Comparison of ENCODE assay signal across 12 cellular contexts in the genomic region with DNA sequence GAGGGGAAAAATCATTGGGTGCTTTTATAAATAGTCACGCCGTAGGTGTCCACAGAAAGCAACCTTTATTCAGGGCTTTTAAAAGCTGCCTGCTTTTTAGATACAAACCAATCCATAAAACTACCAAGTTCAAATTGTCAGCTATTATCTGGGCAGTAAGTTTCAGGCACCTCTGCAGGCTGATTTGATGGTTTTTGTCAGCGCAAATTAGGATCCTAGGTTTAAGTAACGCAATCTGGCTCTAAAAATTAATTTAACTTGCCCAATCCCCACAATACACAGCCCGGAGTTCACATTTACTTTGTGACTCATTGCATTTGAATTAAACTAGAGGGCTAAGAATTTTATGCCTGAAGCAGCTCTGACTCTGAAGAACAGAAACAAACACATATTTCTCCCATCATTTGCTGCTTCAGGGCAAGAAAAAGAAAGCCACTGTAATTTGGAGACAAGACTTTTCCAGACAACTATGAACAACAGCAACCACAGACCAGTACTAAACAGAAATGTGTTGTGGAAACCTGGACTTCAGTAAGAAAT. TPM values are rescaled to one million over a fixed set of nuclear protein-coding genes. Genes with fewer than 3 reads are reported as not detected.
A peak's percentile ranks its signal among the peaks of the same experiment; 100 is the strongest.
DNase-seq lines count a peak whose midpoint lies in the region; ATAC-seq and TF ChIP-seq lines count a peak whose summit lies in the region.
"Had no signal": no experiment of that assay in that cellular context is flagged by ENCODE, and none has a peak within 500 bp of the region (broad histone marks: within the 10 kb centered on the region; RNA-seq: fewer than 3 reads in every experiment).

No MANE protein-coding gene starts in this region.

- H3K27me3 ChIP-seq in heart left ventricle, result no peaks in the 10 kb centered on the region
- no peaks in the 10 kb centered on the region for H3K27me3 ChIP-seq in brain microvascular endothelial cell (replicated peaks)
- no peaks in the 10 kb centered on the region for H3K27me3 ChIP-seq in kidney epithelial cell (ENCODE audit: control insufficient read depth, insufficient read depth, low read length)
- H3K27me3 ChIP-seq in tibial artery, result no peaks in the 10 kb centered on the region
- H3K27me3 ChIP-seq in thyroid gland, result no peaks in the 10 kb centered on the region

- H3K36me3 ChIP-seq in heart left ventricle (peaks cover 0 to 34% (median 11%) of the 10 kb centered on the region in 9 donors), brain microvascular endothelial cell (replicated peaks) (peaks cover 17% of the 10 kb centered on the region), kidney epithelial cell (ENCODE audit: control insufficient read depth, insufficient read depth, low read length) (no peaks in the 10 kb centered on the region), tibial artery (no peaks in the 10 kb centered on the region), thyroid gland (no peaks in the 10 kb centered on the region)
- H3K36me3 ChIP-seq: neutrophil had no signal

- ATAC-seq in heart left ventricle, result no peak
- ATAC-seq in Right ventricle myocardium inferior, result no peak

- in situ Hi-C loops in brain microvascular endothelial cell (cut with HindIII; ENCODE audit: low pct_ligation_motif_present, low sequenced_read_pairs), result no loop called here

- H3K4me3 ChIP-seq in heart left ventricle, result no peak overlapping the region
- no peak overlapping the region for H3K4me3 ChIP-seq in brain microvascular endothelial cell (ENCODE audit: low read depth, low read length)
- H3K4me3 ChIP-seq in kidney epithelial cell (ENCODE audit: low read depth, low read length), result no peak overlapping the region
- H3K4me3 ChIP-seq in tibial artery, result no peak overlapping the region
- H3K4me3 ChIP-seq in thyroid gland (replicated peaks in 1 of 3), result no peak overlapping the region

- TF ChIP-seq CTCF in heart left ventricle (IDR thresholded peaks at IDR 0.05) (no peak), brain microvascular endothelial cell (IDR thresholded peaks at IDR 0.05; ENCODE audit: low read depth, low read length, missing control alignments) (no peak), kidney epithelial cell (IDR thresholded peaks at IDR 0.05; ENCODE audit: insufficient read depth, low read length, poor library complexity, severe bottlenecking) (no peak), tibial artery (IDR thresholded peaks at IDR 0.05) (no peak), thyroid gland (IDR thresholded peaks at IDR 0.05) (no peak)

- 55 to 63% (median 59%) methylated on average over 5 of the region's 5 CpGs for WGBS in heart left ventricle, 4 donors
- WGBS in thyroid gland, 2 donors, result 80 to 85% methylated on average over 5 of the region's 5 CpGs

- intact Hi-C loops in heart left ventricle (cut with DNase I) (no loop called here), Right ventricle myocardium inferior (cut with DNase I) (no loop called here), tibial artery (cut with DNase I; ENCODE audit: low total_unique reads) (no loop called here), thyroid gland (cut with DNase I) (no loop called here)

- no peak for TF ChIP-seq POLR2A in heart left ventricle (IDR thresholded peaks at IDR 0.05)
- no peak for TF ChIP-seq POLR2A in thyroid gland (IDR thresholded peaks at IDR 0.05)

- H3K9me3 ChIP-seq in heart left ventricle, result no peaks in the 10 kb centered on the region
- no peaks in the 10 kb centered on the region for H3K9me3 ChIP-seq in tibial artery
- H3K9me3 ChIP-seq in thyroid gland, result no peaks in the 10 kb centered on the region
- H3K9me3 ChIP-seq: neutrophil had no signal

- H3K4me1 ChIP-seq in heart left ventricle (peaks cover 8 to 100% (median 90%) of the 10 kb centered on the region in 12 donors), tibial artery (peaks cover 0 to 75% (median 38%) of the 10 kb centered on the region in 4 donors), thyroid gland (peaks cover 13 to 17% of the 10 kb centered on the region in 2 donors)

- DNase-seq in heart left ventricle, result no peak
- no peak for DNase-seq in Right ventricle myocardium inferior (ENCODE audit: missing footprints)
- peak; percentile 68 for DNase-seq in brain microvascular endothelial cell
- peak; percentile 70 for DNase-seq in kidney epithelial cell (ENCODE audit: low read depth)
- no peak for DNase-seq in tibial artery
- DNase-seq in medulla oblongata (ENCODE audit: extremely low spot score), result no peak
- DNase-seq in thyroid gland, result no peak
- DNase-seq in middle frontal gyrus (ENCODE audit: extremely low spot score, low spot score), result no peak
- DNase-seq: AML-193, GOT3, NCI-H1930 had no signal

- peak overlapping the region in 11 of 12 donors; percentile 2 to 67 (median 44) for H3K27ac ChIP-seq in heart left ventricle
- H3K27ac ChIP-seq in brain microvascular endothelial cell, result peak overlapping the region; percentile 76
- H3K27ac ChIP-seq in tibial artery, result peak overlapping the region; percentile 12 to 50
- H3K27ac ChIP-seq in thyroid gland, result no peak overlapping the region
- H3K27ac ChIP-seq: neutrophil had no signal

RNA-seq across cellular contexts. Expression of a gene that starts 43.3 kb away (rescaled TPM):
- total RNA-seq in heart left ventricle (100 to 1,000 TPM; 115 to 279 (median 173) TPM), Right ventricle myocardium inferior (175 TPM), kidney epithelial cell (72.6 and 81.2 TPM in 2 replicates), thyroid gland (100 to 1,000 TPM in 1 of 4 donors, 10 to 100 TPM in 3; 40.4 to 123 (median 58.3) TPM)
- polyA plus RNA-seq in heart left ventricle, result 10 to 100 TPM; 47.1 to 69.4 TPM

Comparison
In these comparisons a context has a peak if more than half of its experiments do, and no peak if none do; other contexts are left out.
1. DNase-seq: peak in brain microvascular endothelial cell (single experiment) and kidney epithelial cell (single experiment); none in heart left ventricle (0 of 5), Right ventricle myocardium inferior (single experiment), tibial artery (0 of 2), medulla oblongata (single experiment), thyroid gland (0 of 2) and middle frontal gyrus (single experiment).
2. H3K27ac ChIP-seq: peak in heart left ventricle (11 of 12), brain microvascular endothelial cell (single experiment) and tibial artery (2 of 2); none in thyroid gland (0 of 3).